Comparison of ENCODE assay signal across 22 cellular contexts in the genomic region with DNA sequence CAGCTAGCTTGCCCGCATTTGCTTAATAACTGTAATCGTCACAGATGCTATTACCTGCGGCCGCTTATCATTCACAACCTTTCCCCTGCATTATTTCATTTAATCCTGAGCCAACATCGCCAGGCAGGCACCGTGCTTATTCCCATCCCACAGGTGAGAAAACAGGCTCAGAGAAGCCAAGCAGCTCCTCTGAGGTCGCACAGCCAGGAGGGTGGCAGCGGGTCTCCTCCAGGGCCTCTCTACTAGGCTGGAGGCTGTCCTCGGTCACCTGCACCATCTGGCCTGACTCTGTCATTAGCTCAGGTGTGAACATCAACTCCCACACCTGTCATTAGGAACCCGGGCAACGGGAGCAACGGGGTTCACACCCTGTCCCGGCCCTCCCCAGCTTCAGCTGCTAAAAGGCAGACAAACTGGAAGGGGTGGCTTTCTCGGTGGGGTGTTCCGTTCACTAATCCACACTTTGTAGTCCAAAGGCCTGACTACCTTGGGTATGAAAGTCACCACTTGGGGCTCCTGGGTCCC. TPM values are rescaled to one million over a fixed set of nuclear protein-coding genes. Genes with fewer than 3 reads are reported as not detected.
DNase-seq lines count a peak whose midpoint lies in the region; ATAC-seq, FAIRE-seq and TF ChIP-seq lines count a peak whose summit lies in the region.
"Had no signal": no experiment of that assay in that cellular context is flagged by ENCODE, and none has a peak within 500 bp of the region (broad histone marks: within the 10 kb centered on the region; RNA-seq: fewer than 3 reads in every experiment).

No MANE protein-coding gene starts in this region.

- H2AK5ac ChIP-seq in H1 (ENCODE audit: low read depth, low read length), result no peak overlapping the region; the same call in 1 of the 2 replicates

- H3K23me2 ChIP-seq in H1 (ENCODE audit: low read depth, low read length), result peaks cover 3% of the 10 kb centered on the region; the same call in 1 of the 2 replicates

- peaks cover 0 to 22% of the 10 kb centered on the region in 2 experiments for H4K20me1 ChIP-seq in H1 (replicated peaks in 1 of 2; ENCODE audit: control insufficient read depth in 1 of 2, insufficient read depth in 2 of 2, low read length in 2 of 2)

- H3K23ac ChIP-seq in H1 (ENCODE audit: insufficient read length), result no peak overlapping the region

- POLR2A ChIA-PET in H1 (lab: Charles Lee; ENCODE audit: partially characterized antibody), result interaction anchor here (1.2 to 3.7 kb wide), 3 partner anchors 10 to 23 kb away, joined by 3 to 18 read pairs (median 3); a partner anchor contains a TSS
- POLR2A ChIA-PET in WTC11 (lab: Charles Lee), result no interaction called here

- no peak overlapping the region for H3K18ac ChIP-seq in H1 (ENCODE audit: extremely low read depth, low read length)

- intact Hi-C loops in esophagus squamous epithelium (cut with DNase I), result no loop called here

- H3K27ac Mint-ChIP-seq in WTC11, result no peak overlapping the region; the same call in 1 of the 2 replicates
- H3K27ac Mint-ChIP-seq: CD4-positive, alpha-beta memory T cell had no signal

- CTCF ChIA-PET in H1 (lab: Charles Lee; ENCODE audit: partially characterized antibody), result interaction anchor here (4.3 kb wide), 1 partner anchor 22 kb away, joined by 30 read pairs; no protein-coding TSS in a partner anchor
- CTCF ChIA-PET in WTC11 (lab: Charles Lee), result interaction anchor here (1.0 to 1.8 kb wide), 2 partner anchors 16 to 284 kb away, joined by 3 to 4 read pairs; no protein-coding TSS in a partner anchor

- TF ChIP-seq CTCF in H1 (IDR thresholded peaks at IDR 0.05; ENCODE audit: control extremely low read depth in 1 of 3, insufficient read depth in 1 of 3, low read depth in 1 of 3, low read length in 3 of 3) (no peak), esophagus squamous epithelium (IDR thresholded peaks at IDR 0.05) (no peak), WTC11 (IDR thresholded peaks at IDR 0.05) (no peak)

- no peak overlapping the region for H3K14ac ChIP-seq in H1 (ENCODE audit: insufficient read length)

- H3K4me3 Mint-ChIP-seq in WTC11, result no peak overlapping the region
- H3K4me3 Mint-ChIP-seq: CD4-positive, alpha-beta memory T cell had no signal

- peaks cover 6% of the 10 kb centered on the region for H3K27me3 Mint-ChIP-seq in WTC11 (ENCODE audit: low read depth)

- WGBS in H1 (ENCODE audit: extremely low coverage in 1 of 2, insufficient coverage in 1 of 2, insufficient read length in 1 of 2, insufficient replicate concordance in 2 of 2, low coverage in 1 of 2, low lambda C conversion rate in 2 of 2, missing lambda C conversion rate in 1 of 2), 2 experiments, result 96% methylated on average over 15 of the region's 15 CpGs; no CpG with 5 or more reads in 1 of the 2 experiments
- 71 to 75% methylated on average over 12 to 15 of the region's 15 CpGs for WGBS in esophagus squamous epithelium, 2 donors

- no peak overlapping the region for H2BK12ac ChIP-seq in H1 (ENCODE audit: low read depth, low read length)

- peaks cover 7% of the 10 kb centered on the region for H3K4me1 Mint-ChIP-seq in WTC11

- H3K4me2 ChIP-seq in H1 (ENCODE audit: insufficient read depth in 1 of 2, low read depth in 2 of 2, low read length in 2 of 2), result no peak overlapping the region
- H3K4me2 ChIP-seq: A549, BLaER1 had no signal

- no peak overlapping the region for H4K91ac ChIP-seq in H1 (replicated peaks; ENCODE audit: insufficient read length, low read length)

- ATAC-seq in WTC11, result no peak
- no peak for ATAC-seq in activated CD4-positive, CD25-positive, alpha-beta regulatory T cell treated with anti-CD3 and anti-CD28 coated beads, Interleukin-2, amount 50 U/mL, for 24 hours
- ATAC-seq: A549, K562 had no signal

- no peak overlapping the region for H2BK5ac ChIP-seq in H1 (ENCODE audit: low read depth, low read length)

- H2AFZ ChIP-seq in H1 (ENCODE audit: low read length), result no peak overlapping the region

- peaks cover 2% of the 10 kb centered on the region; the same call in 1 of the 2 replicates for H3K79me1 ChIP-seq in H1 (ENCODE audit: low read depth, low read length)

- no peak overlapping the region for H2BK20ac ChIP-seq in H1 (ENCODE audit: low read length)

- H3K27ac ChIP-seq in H1 (ENCODE audit: low read depth, low read length) (no peak overlapping the region), esophagus squamous epithelium (peak overlapping the region; percentile 88 to 99 (median 97)), subcutaneous abdominal adipose tissue (ENCODE audit: low read depth, low read length) (no peak overlapping the region)
- H3K27ac ChIP-seq: A549, BLaER1 had no signal

- no peak for FAIRE-seq in H1 (lab: Jason Lieb, UNC)
- FAIRE-seq: A549, D721Med, GM12892, GM18507 had no signal

- peak overlapping the region; percentile 75; the same call in 1 of the 2 replicates for H2BK15ac ChIP-seq in H1 (ENCODE audit: low read length)

- H3K56ac ChIP-seq in H1 (replicated peaks; ENCODE audit: insufficient read length, low read depth, low read length), result no peak overlapping the region

- H3K9me3 ChIP-seq in NT2/D1 (ENCODE audit: insufficient read depth, low read length) (no peaks in the 10 kb centered on the region), H1 (ENCODE audit: insufficient read depth in 2 of 2, low read depth in 1 of 2, low read length in 1 of 2) (no peaks in the 10 kb centered on the region), esophagus squamous epithelium (no peaks in the 10 kb centered on the region), subcutaneous abdominal adipose tissue (ENCODE audit: control insufficient read depth in 5 of 5, low read length in 5 of 5) (peaks cover 0 to 3% (median 0%) of the 10 kb centered on the region in 5 donors)
- H3K9me3 ChIP-seq: A549, BLaER1 had no signal

- TF ChIP-seq POLR2A in H1 (IDR thresholded peaks at IDR 0.05; ENCODE audit: control extremely low read depth in 1 of 2, low read depth in 2 of 2, low read length in 2 of 2), result no peak
- peak in 1 of 4 donors; percentile 20 for TF ChIP-seq POLR2A in esophagus squamous epithelium (IDR thresholded peaks at IDR 0.05)

- H2BK120ac ChIP-seq in H1 (replicated peaks; ENCODE audit: low read depth, low read length), result no peak overlapping the region

- TF ChIP-seq RAD21 in H1 (IDR thresholded peaks at IDR 0.05 in 1 of 2, conservative IDR thresholded peaks at IDR 0.05 in 1 of 2; ENCODE audit: low read depth in 2 of 2, low read length in 2 of 2), result no peak

- H3K4ac ChIP-seq in H1 (replicated peaks; ENCODE audit: insufficient read length, low read depth, low read length), result no peak overlapping the region

- peaks cover 0 to 11% of the 10 kb centered on the region in 2 experiments; a peak in 1 of 4 replicates for H3K79me2 ChIP-seq in H1 (ENCODE audit: control insufficient read depth in 1 of 2, insufficient read depth in 2 of 2, low read length in 2 of 2)

- TF ChIP-seq EP300 in H1 (IDR thresholded peaks at IDR 0.05; ENCODE audit: borderline replicate concordance in 1 of 2, low read depth in 2 of 2, low read length in 2 of 2), result no peak

- H3K9ac ChIP-seq in NT2/D1 (ENCODE audit: insufficient read length, low read depth) (peak overlapping the region; percentile 45), H1 (replicated peaks in 1 of 4; ENCODE audit: extremely low read depth in 1 of 4, low read depth in 3 of 4, low read length in 3 of 4) (no peak overlapping the region), subcutaneous abdominal adipose tissue (ENCODE audit: low read length in 5 of 5) (peak overlapping the region in 1 of 5 donors; percentile 3)
- H3K9ac ChIP-seq: BLaER1 had no signal

- no peak overlapping the region for H4K5ac ChIP-seq in H1 (ENCODE audit: insufficient read length, low read depth, low read length)

- H3K36me3 ChIP-seq in NT2/D1 (ENCODE audit: insufficient read depth, insufficient read length, low read length) (peaks cover 5% of the 10 kb centered on the region), H1 (ENCODE audit: control insufficient read depth in 2 of 4, insufficient read depth in 4 of 4, low read length in 3 of 4) (no peaks in the 10 kb centered on the region; a peak in 1 of 8 replicates), esophagus squamous epithelium (peaks cover 0 to 51% (median 3%) of the 10 kb centered on the region in 3 donors), subcutaneous abdominal adipose tissue (ENCODE audit: control insufficient read depth in 5 of 5, insufficient read depth in 5 of 5, low read length in 5 of 5) (peaks cover 0 to 3% (median 0%) of the 10 kb centered on the region in 5 donors)
- H3K36me3 ChIP-seq: BLaER1 had no signal

- H3K36me3 Mint-ChIP-seq in WTC11, result no peaks in the 10 kb centered on the region
- H3K36me3 Mint-ChIP-seq: CD4-positive, alpha-beta memory T cell had no signal

- H3K9me3 Mint-ChIP-seq in WTC11, result no peaks in the 10 kb centered on the region
- H3K9me3 Mint-ChIP-seq: CD4-positive, alpha-beta memory T cell had no signal

- H3K4me3 ChIP-seq in NT2/D1 (ENCODE audit: insufficient read length, low read depth), result no peak overlapping the region
- no peak overlapping the region for H3K4me3 ChIP-seq in H1 (ENCODE audit: extremely low read depth in 1 of 4, insufficient read depth in 2 of 4, low read depth in 3 of 4, low read length in 4 of 4)
- H3K4me3 ChIP-seq in esophagus squamous epithelium, result peak overlapping the region; percentile 82 to 94 (median 86)
- H3K4me3 ChIP-seq in subcutaneous abdominal adipose tissue (ENCODE audit: low read depth in 1 of 5, low read length in 5 of 5), result peak overlapping the region in 3 of 5 donors; percentile 6 to 67 (median 47)
- H3K4me3 ChIP-seq: A549, BLaER1, K562 had no signal

- DNase-seq in NT2/D1 (ENCODE audit: low read depth, low spot score) (no peak), H1 (ENCODE audit: low read depth in 1 of 2, low spot score in 2 of 2) (no peak), esophagus squamous epithelium (lab: John Stamatoyannopoulos, UW) (no peak), WTC11 (ENCODE audit: low spot score) (no peak), NCI-H1417 (lab: John Stamatoyannopoulos, UW) (no peak), amniotic stem cell (lab: John Stamatoyannopoulos, UW) (no peak)
- DNase-seq: CD4-positive, alpha-beta memory T cell; NCI-H1092 treated with DMSO at 0.1 percent for 48 hours; NCI-H2081; NCI-H748 treated with DMSO at 0.1 percent for 48 hours; OCI-M1; SIG-M5 had no signal

- H3K4me1 ChIP-seq in NT2/D1 (ENCODE audit: insufficient read depth, insufficient read length) (peaks cover 19% of the 10 kb centered on the region), H1 (replicated peaks in 1 of 4; ENCODE audit: control insufficient read depth in 3 of 4, insufficient read depth in 4 of 4, low read length in 3 of 4) (peaks cover 0 to 11% (median 7%) of the 10 kb centered on the region in 4 experiments; a peak in 4 of 7 replicates), esophagus squamous epithelium (peaks cover 17 to 99% (median 40%) of the 10 kb centered on the region in 3 donors), subcutaneous abdominal adipose tissue (ENCODE audit: control insufficient read depth in 5 of 5, insufficient read depth in 5 of 5, low read length in 5 of 5) (peaks cover 0 to 42% (median 33%) of the 10 kb centered on the region in 5 donors)
- H3K4me1 ChIP-seq: BLaER1 had no signal

- H3K27me3 ChIP-seq in NT2/D1 (ENCODE audit: insufficient read depth, insufficient read length) (peaks cover 14% of the 10 kb centered on the region), H1 (replicated peaks in 1 of 4; ENCODE audit: control insufficient read depth in 3 of 4, extremely low read depth in 1 of 4, insufficient read depth in 3 of 4, low read length in 3 of 4) (no peaks in the 10 kb centered on the region), esophagus squamous epithelium (peaks cover 0 to 35% (median 0%) of the 10 kb centered on the region in 4 donors), subcutaneous abdominal adipose tissue (ENCODE audit: control insufficient read depth in 5 of 5, insufficient read depth in 4 of 5, low read length in 5 of 5) (peaks cover 0 to 29% (median 15%) of the 10 kb centered on the region in 5 donors)

- no peak overlapping the region; the same call in 1 of the 2 replicates for H4K8ac ChIP-seq in H1 (ENCODE audit: extremely low read depth, insufficient read depth, low read length)

RNA-seq across cellular contexts. Expression of a gene that starts 3.0 kb away (rescaled TPM):
- total RNA-seq in H1 (2021; fragmentation: NEBNext Ultra II Directional; extraction: Animal tissue kit (Norgen Biotek cat#: 25700)), result 28.8 and 29.5 TPM in 2 replicates
- 11.3 and 15.8 TPM in 2 replicates for polyA plus RNA-seq in H1 (2011; rRNA removed)
- 13.7 TPM for polyA plus RNA-seq in H1 (2011; cell fraction: cytosol; rRNA removed)
- 46.9 TPM for polyA plus RNA-seq in H1 (2011; cell fraction: nucleus; rRNA removed)
- 16.5 to 27.4 TPM (median 22.8 TPM) in 4 replicates for polyA plus RNA-seq in H1 (2012, experiment 1 of 2)
- 5.2 TPM for polyA plus RNA-seq in H1 (2012, experiment 2 of 2)
- polyA plus RNA-seq in H1 (2013, experiment 1 of 2), result 16.4 TPM
- polyA plus RNA-seq in H1 (2013, experiment 2 of 2), result 15.4 TPM
- polyA minus RNA-seq in H1 (2011; rRNA and poly(A)+ RNA removed), result 21.5 and 22.3 TPM in 2 replicates
- 15.9 TPM for polyA minus RNA-seq in H1 (2011; cell fraction: cytosol; rRNA and poly(A)+ RNA removed)
- polyA minus RNA-seq in H1 (2011; cell fraction: nucleus; rRNA and poly(A)+ RNA removed), result 21.8 TPM
- total RNA-seq in esophagus squamous epithelium (1,000 to 10,000 TPM in 2 of 4 donors, 100 to 1,000 TPM in 2; 504 to 1,677 (median 860) TPM), WTC11 (2021) (28.5 to 29.6 TPM (median 28.7 TPM) in 3 replicates)
- total RNA-seq: CD4-positive, alpha-beta memory T cell had no signal

RNA-seq across cellular contexts. Expression of a gene that starts 24.2 kb away (rescaled TPM):
- total RNA-seq in H1 (2021; fragmentation: NEBNext Ultra II Directional; extraction: Animal tissue kit (Norgen Biotek cat#: 25700)), result 3.0 and 3.2 TPM in 2 replicates
- polyA plus RNA-seq in H1 (2011; rRNA removed), result 1.9 and 2.1 TPM in 2 replicates
- 2.1 TPM for polyA plus RNA-seq in H1 (2011; cell fraction: cytosol; rRNA removed)
- polyA plus RNA-seq in H1 (2011; cell fraction: nucleus; rRNA removed), result 2.7 TPM
- 1.9 to 2.9 TPM (median 2.3 TPM) in 4 replicates for polyA plus RNA-seq in H1 (2012, experiment 1 of 2)
- 1.6 TPM for polyA plus RNA-seq in H1 (2012, experiment 2 of 2)
- polyA plus RNA-seq in H1 (2013, experiment 1 of 2), result 1.1 TPM
- polyA plus RNA-seq in H1 (2013, experiment 2 of 2), result 0.99 TPM
- polyA minus RNA-seq in H1 (2011; rRNA and poly(A)+ RNA removed), result 4.0 and 5.8 TPM in 2 replicates
- polyA minus RNA-seq in H1 (2011; cell fraction: cytosol; rRNA and poly(A)+ RNA removed), result 1.7 TPM
- polyA minus RNA-seq in H1 (2011; cell fraction: nucleus; rRNA and poly(A)+ RNA removed), result 2.9 TPM
- total RNA-seq in esophagus squamous epithelium (1 to 10 TPM in 1 of 4 donors, under 1 TPM in 3; 0.22 to 5.6 (median 0.49) TPM), WTC11 (2021) (2.1 to 2.4 TPM (median 2.3 TPM) in 3 replicates)
- total RNA-seq: CD4-positive, alpha-beta memory T cell; H4; K562; RPMI7951 had no signal
- polyA plus RNA-seq: CD4-positive, alpha-beta memory T cell had no signal

Comparison
In these comparisons a context has a peak if more than half of its experiments do, and no peak if none do; other contexts are left out.
1. H3K4me3 ChIP-seq: peak in esophagus squamous epithelium (4 of 4) and subcutaneous abdominal adipose tissue (3 of 5); none in NT2/D1 (single experiment) and H1 (0 of 4).
2. H3K27ac ChIP-seq: peak in esophagus squamous epithelium (4 of 4); none in H1 (single experiment) and subcutaneous abdominal adipose tissue (single experiment).
3. RNA of a gene that starts 3.0 kb away (total RNA-seq): 504 to 1,677 TPM in esophagus squamous epithelium; 28.8 to 29.5 TPM in H1 and 28.5 to 29.6 TPM in WTC11; every median in the first group is over 10 times any median in the second.